Comparison of ENCODE assay signal across 1 cellular context in the genomic region with DNA sequence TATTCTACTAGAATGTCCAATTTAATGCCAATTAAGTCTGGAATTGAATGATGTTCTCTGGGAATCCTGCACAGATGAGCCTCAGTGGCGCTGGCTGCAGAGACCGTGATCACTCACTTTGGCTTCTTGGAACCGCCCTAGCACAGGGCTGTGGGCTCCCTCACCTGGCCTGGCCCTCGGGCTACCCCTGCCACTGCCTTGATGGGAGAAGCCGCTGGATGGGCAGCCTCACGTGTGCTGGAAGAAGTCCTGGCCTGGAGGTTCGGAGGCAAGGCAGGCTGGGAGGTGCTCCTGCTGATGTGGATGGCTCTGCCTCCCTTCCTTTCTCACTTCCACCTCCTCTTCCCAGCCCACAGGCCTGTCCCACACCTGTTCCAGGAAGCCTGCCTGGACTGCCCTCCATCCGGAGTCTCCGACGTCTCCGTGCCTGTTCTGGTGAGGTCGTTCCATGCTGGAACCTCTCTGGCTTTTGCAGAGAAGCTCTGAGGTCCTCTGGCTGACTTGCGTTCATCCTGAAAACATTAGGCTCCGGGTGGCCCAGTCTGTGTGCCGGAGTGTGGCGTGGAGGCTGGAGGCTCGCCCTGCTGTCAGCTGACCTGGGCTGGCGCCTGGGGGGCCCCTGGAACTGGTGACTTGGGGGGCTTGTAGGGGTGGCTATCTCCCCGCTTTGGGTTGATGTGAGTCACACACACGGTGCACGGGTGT.
TF ChIP-seq lines count a peak whose summit lies in the region.

No MANE protein-coding gene starts in this region.

TF ChIP-seq in liver, 16 proteins besides CTCF, POLR2A, EP300 and RAD21 (continued from another document):
- TF ChIP-seq, protein P1, sequence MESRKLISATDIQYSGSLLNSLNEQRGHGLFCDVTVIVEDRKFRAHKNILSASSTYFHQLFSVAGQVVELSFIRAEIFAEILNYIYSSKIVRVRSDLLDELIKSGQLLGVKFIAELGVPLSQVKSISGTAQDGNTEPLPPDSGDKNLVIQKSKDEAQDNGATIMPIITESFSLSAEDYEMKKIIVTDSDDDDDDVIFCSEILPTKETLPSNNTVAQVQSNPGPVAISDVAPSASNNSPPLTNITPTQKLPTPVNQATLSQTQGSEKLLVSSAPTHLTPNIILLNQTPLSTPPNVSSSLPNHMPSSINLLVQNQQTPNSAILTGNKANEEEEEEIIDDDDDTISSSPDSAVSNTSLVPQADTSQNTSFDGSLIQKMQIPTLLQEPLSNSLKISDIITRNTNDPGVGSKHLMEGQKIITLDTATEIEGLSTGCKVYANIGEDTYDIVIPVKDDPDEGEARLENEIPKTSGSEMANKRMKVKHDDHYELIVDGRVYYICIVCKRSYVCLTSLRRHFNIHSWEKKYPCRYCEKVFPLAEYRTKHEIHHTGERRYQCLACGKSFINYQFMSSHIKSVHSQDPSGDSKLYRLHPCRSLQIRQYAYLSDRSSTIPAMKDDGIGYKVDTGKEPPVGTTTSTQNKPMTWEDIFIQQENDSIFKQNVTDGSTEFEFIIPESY (IDR thresholded peaks at IDR 0.05) = no peak
